Comparison of ENCODE assay signal across 8 cellular contexts in the genomic region with DNA sequence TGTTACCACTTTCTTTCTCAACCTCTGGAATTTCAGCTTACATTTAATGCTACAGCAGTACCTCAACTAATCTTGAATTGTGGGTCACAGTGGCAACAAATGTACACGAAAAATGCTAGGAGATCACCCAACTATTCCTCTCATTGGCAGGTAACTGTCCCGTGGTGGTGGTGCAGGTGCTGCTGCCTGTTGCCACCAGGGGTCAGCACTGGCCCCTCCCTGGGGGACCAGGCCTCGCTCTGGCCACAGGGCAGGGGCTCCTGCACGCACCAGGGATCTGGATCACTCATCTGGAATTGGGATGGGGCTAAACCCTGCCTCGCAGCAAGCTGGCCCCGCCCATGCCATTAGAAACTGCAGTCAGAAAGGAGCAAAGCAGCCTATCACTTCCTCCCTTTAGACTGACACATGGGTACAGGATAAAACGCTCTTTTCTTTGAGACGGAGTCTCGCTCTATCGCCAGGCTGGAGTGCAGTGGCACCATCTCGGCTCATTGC. TPM values are rescaled to one million over a fixed set of nuclear protein-coding genes. Genes with fewer than 3 reads are reported as not detected.
DNase-seq lines count a peak whose midpoint lies in the region; ATAC-seq, FAIRE-seq and TF ChIP-seq lines count a peak whose summit lies in the region.

No MANE protein-coding gene starts in this region.

- H3K4me3 Mint-ChIP-seq in T-helper 2 cell treated with Interferon-gamma antibody and Interleukin-4, amounts not matched to agents 5 μg/mL and 100 μg/mL, for 36 hours = no peak overlapping the region
- peak overlapping the region in 1 of 5 experiments; percentile 16 for H3K4me3 Mint-ChIP-seq in brain

- no peak overlapping the region for H3K4me2 ChIP-seq in keratinocyte (ENCODE audit: control insufficient read depth, extremely low read depth, insufficient read depth, low read depth, low read length)

- H3K9me3 Mint-ChIP-seq in T-helper 2 cell treated with Interferon-gamma antibody and Interleukin-4, amounts not matched to agents 5 μg/mL and 100 μg/mL, for 36 hours = no peaks in the 10 kb centered on the region
- no peaks in the 10 kb centered on the region for H3K9me3 Mint-ChIP-seq in brain

- H3K4me3 ChIP-seq in keratinocyte (ENCODE audit: control insufficient read depth in 2 of 3, extremely low read depth in 1 of 3, insufficient read depth in 2 of 3, low read depth in 1 of 3, low read length in 3 of 3) = no peak overlapping the region

- H3K4me1 Mint-ChIP-seq in T-helper 2 cell treated with Interferon-gamma antibody and Interleukin-4, amounts not matched to agents 5 μg/mL and 100 μg/mL, for 36 hours (ENCODE audit: low read depth) = no peaks in the 10 kb centered on the region
- H3K4me1 Mint-ChIP-seq in brain = peaks cover 16% of the 10 kb centered on the region

- dilution Hi-C loops in keratinocyte (cut with MboI; ENCODE audit: extremely low pct_ligation_motif_present, low sequenced_read_pairs) = no loop called here

- peaks cover 17 to 30% of the 10 kb centered on the region in 2 experiments for H3K36me3 ChIP-seq in keratinocyte (ENCODE audit: control insufficient read depth in 2 of 2, extremely low read depth in 1 of 2, insufficient read depth in 2 of 2, low read length in 2 of 2)

- H3K27me3 Mint-ChIP-seq in T-helper 2 cell treated with Interferon-gamma antibody and Interleukin-4, amounts not matched to agents 5 μg/mL and 100 μg/mL, for 36 hours (ENCODE audit: low read depth) = no peaks in the 10 kb centered on the region
- no peaks in the 10 kb centered on the region for H3K27me3 Mint-ChIP-seq in brain

- DNase-seq in Caki2 (ENCODE audit: low read depth) (peak; percentile 90), HPDE6-E6E7 (ENCODE audit: extremely low spot score) (peak; percentile 72), keratinocyte (ENCODE audit: low read depth, low spot score) (no peak), pons (ENCODE audit: low spot score) (no peak)
- peak; percentile 27 for DNase-seq in T-helper 2 cell treated with Interferon-gamma antibody and Interleukin-4, amounts not matched to agents 5 μg/mL and 100 μg/mL, for 36 hours (ENCODE audit: low spot score)
- peak; percentile 55 for DNase-seq in stimulated activated CD4-positive, alpha-beta T cell treated with anti-CD3 and anti-CD28 coated beads, Interleukin-4, amount 100 ng/mL, for 1 hour

- H3K27me3 ChIP-seq in keratinocyte (ENCODE audit: control insufficient read depth, extremely low read depth, insufficient read depth, low read length) = no peaks in the 10 kb centered on the region

- H2AFZ ChIP-seq in keratinocyte (ENCODE audit: control insufficient read depth, low read length) = no peak overlapping the region

- peak overlapping the region; percentile 17 for H3K27ac Mint-ChIP-seq in T-helper 2 cell treated with Interferon-gamma antibody and Interleukin-4, amounts not matched to agents 5 μg/mL and 100 μg/mL, for 36 hours
- H3K27ac Mint-ChIP-seq in brain = peak overlapping the region; percentile 1 to 71 (median 42)

- H3K9me1 ChIP-seq in keratinocyte (ENCODE audit: control insufficient read depth, extremely low read depth, insufficient read depth, low read length) = no peaks in the 10 kb centered on the region

- H3K4me1 ChIP-seq in keratinocyte (ENCODE audit: control insufficient read depth, extremely low read depth, insufficient read depth, low read length) = peaks cover 21% of the 10 kb centered on the region

- H3K36me3 Mint-ChIP-seq in T-helper 2 cell treated with Interferon-gamma antibody and Interleukin-4, amounts not matched to agents 5 μg/mL and 100 μg/mL, for 36 hours (ENCODE audit: low read depth) = peaks cover 7% of the 10 kb centered on the region
- peaks cover 12% of the 10 kb centered on the region for H3K36me3 Mint-ChIP-seq in brain

- peak overlapping the region; percentile 60 for H3K27ac ChIP-seq in keratinocyte (ENCODE audit: control insufficient read depth, insufficient read depth, low read length)

- H3K79me2 ChIP-seq in keratinocyte (ENCODE audit: control insufficient read depth, insufficient read depth, low read length) = no peaks in the 10 kb centered on the region

- peak; percentile 92 for FAIRE-seq in keratinocyte (lab: Jason Lieb, UNC)

- in situ Hi-C loops in Caki2 (cut with HindIII; ENCODE audit: low pct_unique_long_range_greater_than_20kb, low sequenced_read_pairs) = no loop called here

- H3K9me3 ChIP-seq in keratinocyte (ENCODE audit: control insufficient read depth, low read depth, low read length) = no peaks in the 10 kb centered on the region

- ATAC-seq in GM19035 (IDR thresholded peaks at IDR 0.05; ENCODE audit: unreplicated experiment) = no peak

- peak overlapping the region; percentile 0 for H3K9ac ChIP-seq in keratinocyte (ENCODE audit: control insufficient read depth, extremely low read depth, insufficient read depth, low read length)

- TF ChIP-seq CTCF in brain (conservative IDR thresholded peaks at IDR 0.05) (peak; percentile 68 to 86), keratinocyte (optimal IDR thresholded peaks at IDR 0.05 in 1 of 3, IDR thresholded peaks at IDR 0.05 in 1 of 3, conservative IDR thresholded peaks at IDR 0.05 in 1 of 3; ENCODE audit: extremely low read depth in 1 of 3, insufficient read depth in 2 of 3, low read length in 3 of 3) (peak; percentile 89 to 98 (median 95))

- peaks cover 4% of the 10 kb centered on the region for H4K20me1 ChIP-seq in keratinocyte (ENCODE audit: control insufficient read depth, extremely low read depth, insufficient read depth, low read length)

RNA-seq across cellular contexts. Expression of a gene that starts 6.9 kb away (rescaled TPM):
- 10.9 and 15.7 TPM in 2 replicates for total RNA-seq in Caki2 (2014; rRNA removed; shearing (Covaris generic); ENCODE audit: low replicate concordance)
- polyA plus RNA-seq in brain (ENCODE audit: insufficient read depth, low read depth, low replicate concordance) (114 TPM), keratinocyte (38.5 to 41.9 TPM (median 38.7 TPM) in 3 replicates)
- polyA plus RNA-seq in keratinocyte (2011; ENCODE audit: low read depth) = 25.1 TPM
- polyA plus RNA-seq in keratinocyte (2011; cell fraction: cytosol; rRNA removed) = 35.2 and 37.0 TPM in 2 replicates
- polyA plus RNA-seq in keratinocyte (2011; cell fraction: nucleus; rRNA removed) = 53.9 and 59.9 TPM in 2 replicates
- 38.2 and 44.5 TPM in 2 replicates for polyA plus RNA-seq in keratinocyte (2012; ENCODE audit: low replicate concordance)
- polyA minus RNA-seq in keratinocyte = 33.9 to 36.7 TPM (median 34.8 TPM) in 3 replicates
- polyA minus RNA-seq in keratinocyte (2011; cell fraction: cytosol; rRNA and poly(A)+ RNA removed) = 19.0 TPM
- 22.8 and 31.6 TPM in 2 replicates for polyA minus RNA-seq in keratinocyte (2011; cell fraction: nucleus; rRNA and poly(A)+ RNA removed)

RNA-seq across cellular contexts. Expression of a gene that starts 18.8 kb away (rescaled TPM):
- total RNA-seq in Caki2 (2014; rRNA removed; shearing (Covaris generic); ENCODE audit: low replicate concordance) = not detected in 2 replicates
- polyA plus RNA-seq in brain (ENCODE audit: insufficient read depth, low read depth, low replicate concordance) = not detected
- polyA plus RNA-seq in keratinocyte = not detected in 3 replicates
- 0.46 TPM for polyA plus RNA-seq in keratinocyte (2011; ENCODE audit: low read depth)
- polyA plus RNA-seq in keratinocyte (2011; cell fraction: cytosol; rRNA removed) = 0.14 TPM in 1 of 2 replicates, not detected in the other
- polyA plus RNA-seq in keratinocyte (2011; cell fraction: nucleus; rRNA removed) = 0.22 and 0.28 TPM in 2 replicates
- not detected in 2 replicates for polyA plus RNA-seq in keratinocyte (2012; ENCODE audit: low replicate concordance)
- polyA minus RNA-seq in keratinocyte = 0.33 to 2.7 TPM in 2 of 3 replicates, not detected in the other
- polyA minus RNA-seq in keratinocyte (2011; cell fraction: cytosol; rRNA and poly(A)+ RNA removed) = not detected
- 0.63 TPM in 1 of 2 replicates, not detected in the other for polyA minus RNA-seq in keratinocyte (2011; cell fraction: nucleus; rRNA and poly(A)+ RNA removed)

RNA-seq across cellular contexts. Expression of a gene that starts 27.6 kb away (rescaled TPM):
- total RNA-seq in Caki2 (2014; rRNA removed; shearing (Covaris generic); ENCODE audit: low replicate concordance) = 68.0 and 95.7 TPM in 2 replicates
- polyA plus RNA-seq in brain (ENCODE audit: insufficient read depth, low read depth, low replicate concordance) = 278 TPM
- polyA plus RNA-seq in keratinocyte = 92.3 to 130 TPM (median 102 TPM) in 3 replicates
- polyA plus RNA-seq in keratinocyte (2011; ENCODE audit: low read depth) = 25.3 TPM
- 97.1 and 168 TPM in 2 replicates for polyA plus RNA-seq in keratinocyte (2011; cell fraction: cytosol; rRNA removed)
- polyA plus RNA-seq in keratinocyte (2011; cell fraction: nucleus; rRNA removed) = 81.0 and 113 TPM in 2 replicates
- 103 and 190 TPM in 2 replicates for polyA plus RNA-seq in keratinocyte (2012; ENCODE audit: low replicate concordance)
- 105 to 302 TPM (median 113 TPM) in 3 replicates for polyA minus RNA-seq in keratinocyte
- 191 TPM for polyA minus RNA-seq in keratinocyte (2011; cell fraction: cytosol; rRNA and poly(A)+ RNA removed)
- 57.7 and 69.0 TPM in 2 replicates for polyA minus RNA-seq in keratinocyte (2011; cell fraction: nucleus; rRNA and poly(A)+ RNA removed)

Comparison
In these comparisons a context has a peak if more than half of its experiments do, and no peak if none do; other contexts are left out.
1. DNase-seq: peak in Caki2 (single experiment), HPDE6-E6E7 (single experiment), T-helper 2 cell treated with Interferon-gamma antibody and Interleukin-4, amounts not matched to agents 5 μg/mL and 100 μg/mL, for 36 hours (single experiment) and stimulated activated CD4-positive, alpha-beta T cell treated with anti-CD3 and anti-CD28 coated beads, Interleukin-4, amount 100 ng/mL, for 1 hour (single experiment); none in keratinocyte (single experiment) and pons (single experiment).